In genomic region chr11:124799384-124800225, GRCh38 we compare ENCODE assay signal across 8 cellular contexts. TPM values are rescaled to one million over a fixed set of nuclear protein-coding genes. Genes with fewer than 3 reads are reported as not detected.
A peak's percentile ranks its signal among the peaks of the same experiment; 100 is the strongest.
DNase-seq lines count a peak whose midpoint lies in the region; ATAC-seq, FAIRE-seq and TF ChIP-seq lines count a peak whose summit lies in the region.

No MANE protein-coding gene starts in this region.

- DNase-seq in GM19239 (ENCODE audit: insufficient read length, low spot score) (peak; percentile 22), T-helper 2 cell (peak; percentile 8 to 57 (median 41)), astrocyte of the hippocampus (ENCODE audit: low read depth, low spot score) (peak; percentile 60), smooth muscle cell (lab: John Stamatoyannopoulos, UW; ENCODE audit: unreplicated experiment) (no peak), GDM1 (lab: John Stamatoyannopoulos, UW) (no peak)

- WGBS in smooth muscle cell (ENCODE audit: low lambda C conversion rate): under 1% methylated on average over 62 of the region's 81 CpGs

- peaks cover 56% of the 10 kb centered on the region for H3K79me2 ChIP-seq in smooth muscle cell (ENCODE audit: low read depth)

- FAIRE-seq in GM19239 (lab: Jason Lieb, UNC): no peak

- peak overlapping the region; percentile 75 for H2AFZ ChIP-seq in smooth muscle cell (ENCODE audit: low read depth)

- peak; percentile 54 for ATAC-seq in HG03432 (IDR thresholded peaks at IDR 0.05; ENCODE audit: unreplicated experiment)

- H3K4me2 ChIP-seq in BLaER1 treated with 17β-estradiol and CSF1 and Interleukin-3, amounts not matched to agents 10 nM and 100 nM: peak overlapping the region; percentile 78 to 98 (median 92)
- peak overlapping the region; percentile 88 for H3K4me2 ChIP-seq in smooth muscle cell

- peaks cover 5 to 53% (median 50%) of the 10 kb centered on the region in 11 experiments; a peak in 21 of 22 replicates for H4K20me1 ChIP-seq in BLaER1 treated with 17β-estradiol and CSF1 and Interleukin-3, amounts not matched to agents 10 nM and 100 nM
- peaks cover 43% of the 10 kb centered on the region for H4K20me1 ChIP-seq in smooth muscle cell (ENCODE audit: low read depth)

- TF ChIP-seq CTCF in smooth muscle cell (IDR thresholded peaks at IDR 0.05; ENCODE audit: borderline replicate concordance, insufficient read depth, poor library complexity, severe bottlenecking): no peak

- no peaks in the 10 kb centered on the region for H3K27me3 ChIP-seq in BLaER1 treated with 17β-estradiol and CSF1 and Interleukin-3, amounts not matched to agents 10 nM and 100 nM
- H3K27me3 ChIP-seq in iPS-15b (ENCODE audit: control insufficient read depth, insufficient read depth, low read length) (no peaks in the 10 kb centered on the region), smooth muscle cell (ENCODE audit: low read depth) (no peaks in the 10 kb centered on the region)

- H3K36me3 ChIP-seq in BLaER1 treated with 17β-estradiol and CSF1 and Interleukin-3, amounts not matched to agents 10 nM and 100 nM: no peaks in the 10 kb centered on the region
- H3K36me3 ChIP-seq in iPS-15b (ENCODE audit: control insufficient read depth, insufficient read depth, low read length): no peaks in the 10 kb centered on the region
- no peaks in the 10 kb centered on the region for H3K36me3 ChIP-seq in smooth muscle cell (ENCODE audit: low read depth)

- peaks cover 5% of the 10 kb centered on the region for H3F3A ChIP-seq in smooth muscle cell (ENCODE audit: low read depth)

- peak overlapping the region; percentile 83 to 96 (median 90) for H3K9ac ChIP-seq in BLaER1 treated with 17β-estradiol and CSF1 and Interleukin-3, amounts not matched to agents 10 nM and 100 nM
- H3K9ac ChIP-seq in iPS-15b (ENCODE audit: low read depth, low read length): peak overlapping the region; percentile 87
- H3K9ac ChIP-seq in smooth muscle cell (ENCODE audit: low read depth): peak overlapping the region; percentile 96

- peak overlapping the region; percentile 81 to 97 (median 95) for H3K27ac ChIP-seq in BLaER1 treated with 17β-estradiol and CSF1 and Interleukin-3, amounts not matched to agents 10 nM and 100 nM
- H3K27ac ChIP-seq in smooth muscle cell (ENCODE audit: low read depth): peak overlapping the region; percentile 97

- H3K4me1 ChIP-seq in BLaER1 treated with 17β-estradiol and CSF1 and Interleukin-3, amounts not matched to agents 10 nM and 100 nM: peaks cover 29 to 41% (median 36%) of the 10 kb centered on the region in 10 experiments
- peaks cover 6% of the 10 kb centered on the region for H3K4me1 ChIP-seq in iPS-15b (ENCODE audit: control insufficient read depth, insufficient read depth, low read length)
- H3K4me1 ChIP-seq in smooth muscle cell (ENCODE audit: low read depth): peaks cover 24% of the 10 kb centered on the region

- H3K9me3 ChIP-seq in BLaER1 treated with 17β-estradiol and CSF1 and Interleukin-3, amounts not matched to agents 10 nM and 100 nM (replicated peaks in 1 of 11): no peaks in the 10 kb centered on the region
- no peaks in the 10 kb centered on the region for H3K9me3 ChIP-seq in iPS-15b (ENCODE audit: control insufficient read depth, insufficient read depth, low read length)
- no peaks in the 10 kb centered on the region for H3K9me3 ChIP-seq in smooth muscle cell (replicated peaks; ENCODE audit: low read depth)

- H3K4me3 ChIP-seq in BLaER1 treated with 17β-estradiol and CSF1 and Interleukin-3, amounts not matched to agents 10 nM and 100 nM: peak overlapping the region; percentile 69 to 97 (median 92)
- H3K4me3 ChIP-seq in iPS-15b (ENCODE audit: low read depth, low read length) (peak overlapping the region; percentile 86), smooth muscle cell (peak overlapping the region; percentile 97)

RNA-seq across cellular contexts. Expression of gene MSANTD2, which starts 0.6 kb away (rescaled TPM):
- 18.8 and 25.3 TPM in 2 replicates for total RNA-seq in smooth muscle cell
- polyA plus RNA-seq in smooth muscle cell: 11.4 and 13.6 TPM in 2 replicates

RNA-seq across cellular contexts. Expression of gene ESAM, which starts 37.5 kb away (rescaled TPM):
- 0.31 and 0.76 TPM in 2 replicates for total RNA-seq in smooth muscle cell
- 0.94 and 1.5 TPM in 2 replicates for polyA plus RNA-seq in smooth muscle cell

RNA-seq across cellular contexts. Expression of gene VSIG2, which starts 47.5 kb away (rescaled TPM):
- total RNA-seq in smooth muscle cell: not detected in 2 replicates
- not detected in 2 replicates for polyA plus RNA-seq in smooth muscle cell

RNA-seq across cellular contexts. Expression of gene NRGN, which starts 59.9 kb away (rescaled TPM):
- 1.2 TPM in 1 of 2 replicates, not detected in the other for total RNA-seq in smooth muscle cell
- 2.0 and 2.8 TPM in 2 replicates for polyA plus RNA-seq in smooth muscle cell

Comparison
In these comparisons a context has a peak if more than half of its experiments do, and no peak if none do; other contexts are left out.
1. DNase-seq: peak in GM19239 (single experiment), T-helper 2 cell (5 of 5) and astrocyte of the hippocampus (single experiment); none in smooth muscle cell (single experiment) and GDM1 (single experiment).
2. Peak in every context shown above with its lines, with median percentiles within 50 percentile points of each other: H3K4me3 ChIP-seq and H3K9ac ChIP-seq.